In the genomic region with DNA sequence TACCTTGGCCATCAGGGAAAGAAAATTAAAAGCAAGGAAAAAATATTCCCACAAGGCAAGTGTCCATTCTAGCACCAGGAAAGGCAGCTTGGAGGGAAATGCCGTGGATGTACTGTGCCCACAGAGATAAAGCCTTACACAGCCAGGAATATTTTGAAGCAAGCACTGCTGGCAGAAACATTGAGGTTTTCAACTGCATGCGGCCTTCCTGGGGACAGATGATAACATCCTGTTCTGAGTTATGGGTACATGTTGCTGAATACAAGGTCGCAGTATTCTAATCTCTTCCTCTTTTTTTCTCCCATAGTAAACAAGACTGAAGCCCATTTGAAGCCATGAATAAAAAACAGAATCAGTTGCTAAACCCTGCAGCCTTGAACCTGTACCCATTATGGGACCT, we compare ENCODE assay signal across 15 cellular contexts.
DNase-seq lines count a peak whose midpoint lies in the region; ATAC-seq, FAIRE-seq and TF ChIP-seq lines count a peak whose summit lies in the region.
"Had no signal": no experiment of that assay in that cellular context is flagged by ENCODE, and none has a peak within 500 bp of the region (broad histone marks: within the 10 kb centered on the region; RNA-seq: fewer than 3 reads in every experiment).

No MANE protein-coding gene starts in this region.

- no peaks in the 10 kb centered on the region for H3K36me3 Mint-ChIP-seq in CD8-positive, alpha-beta T cell

- no peak for DNase-seq in CD8-positive, alpha-beta T cell
- peak; percentile 2 for DNase-seq in NAMALWA (ENCODE audit: low spot score)
- DNase-seq in central memory CD4-positive, alpha-beta T cell: peak; percentile 5
- peak; percentile 40 for DNase-seq in small intestine
- DNase-seq in foreskin fibroblast: no peak
- DNase-seq: DMS 273 treated with DMSO at 0.1 percent for 48 hours; H9; NCI-H1048; NCI-H146; NCI-H2081 treated with DMSO at 0.1 percent for 48 hours; NCI-H526; NK-92 treated with Interleukin-12 subunit alpha and Interleukin-12 subunit beta, amount 100 ng/mL, for 24 hours had no signal

- no peaks in the 10 kb centered on the region for H3K27me3 ChIP-seq in CD8-positive, alpha-beta T cell (ENCODE audit: insufficient read depth, low read length)
- no peaks in the 10 kb centered on the region for H3K27me3 ChIP-seq in small intestine (ENCODE audit: control insufficient read depth in 2 of 2, insufficient read depth in 2 of 2, low read length in 2 of 2)

- POLR2A ChIA-PET in CD8-positive, alpha-beta T cell (lab: Charles Lee): no interaction called here

- no peak for TF ChIP-seq CTCF in CD8-positive, alpha-beta T cell (IDR thresholded peaks at IDR 0.05)
- no peak for TF ChIP-seq CTCF in foreskin fibroblast (IDR thresholded peaks at IDR 0.05; ENCODE audit: low read depth, low read length)

- intact Hi-C loops in CD8-positive, alpha-beta T cell (cut with DNase I, micrococcal nuclease): no loop called here

- peak overlapping the region; percentile 2 for H3K27ac Mint-ChIP-seq in CD8-positive, alpha-beta T cell
- H3K27ac Mint-ChIP-seq: B cell had no signal

- peaks cover 29% of the 10 kb centered on the region for H3K4me1 Mint-ChIP-seq in CD8-positive, alpha-beta T cell (ENCODE audit: low read depth)
- H3K4me1 Mint-ChIP-seq: H9 had no signal

- no peaks in the 10 kb centered on the region for H3K9me3 Mint-ChIP-seq in CD8-positive, alpha-beta T cell
- H3K9me3 Mint-ChIP-seq: H9 had no signal

- no peaks in the 10 kb centered on the region for H3K36me3 ChIP-seq in CD8-positive, alpha-beta T cell (ENCODE audit: insufficient read depth, low read length)
- H3K36me3 ChIP-seq in small intestine (ENCODE audit: control insufficient read depth in 2 of 2, insufficient read depth in 2 of 2, low read length in 2 of 2): no peaks in the 10 kb centered on the region

- CTCF ChIA-PET in CD8-positive, alpha-beta T cell (lab: Charles Lee): no interaction called here

- H3K27me3 Mint-ChIP-seq in CD8-positive, alpha-beta T cell (ENCODE audit: low read depth): no peaks in the 10 kb centered on the region
- H3K27me3 Mint-ChIP-seq: B cell had no signal

- no peaks in the 10 kb centered on the region for H3K9me3 ChIP-seq in CD8-positive, alpha-beta T cell (ENCODE audit: low read length)
- H3K9me3 ChIP-seq in small intestine (ENCODE audit: control insufficient read depth, low read depth): no peaks in the 10 kb centered on the region

- H3K4me1 ChIP-seq in CD8-positive, alpha-beta T cell (ENCODE audit: insufficient read depth, low read length): peaks cover 8% of the 10 kb centered on the region
- no peaks in the 10 kb centered on the region for H3K4me1 ChIP-seq in small intestine (ENCODE audit: control insufficient read depth in 2 of 2, insufficient read depth in 1 of 2, low read depth in 1 of 2, low read length in 1 of 2)

- H3K27ac ChIP-seq in CD8-positive, alpha-beta T cell (ENCODE audit: low read depth, low read length): no peak overlapping the region
- no peak overlapping the region for H3K27ac ChIP-seq in small intestine (ENCODE audit: low read depth in 1 of 2, low read length in 1 of 2)

- ATAC-seq in CD8-positive, alpha-beta T cell: no peak
- ATAC-seq in GM18517 (IDR thresholded peaks at IDR 0.05; ENCODE audit: unreplicated experiment) (no peak), HG02623 (IDR thresholded peaks at IDR 0.05; ENCODE audit: unreplicated experiment) (no peak)

- H3K4me3 ChIP-seq in CD8-positive, alpha-beta T cell (ENCODE audit: low read depth, low read length): no peak overlapping the region
- H3K4me3 ChIP-seq in small intestine (ENCODE audit: low read depth in 1 of 2, low read length in 2 of 2): no peak overlapping the region
- no peak overlapping the region for H3K4me3 ChIP-seq in foreskin fibroblast (ENCODE audit: low read depth in 1 of 2, low read length in 2 of 2)

- FAIRE-seq in small intestine (lab: Jason Lieb, UNC): no peak

- H3K4me3 Mint-ChIP-seq in CD8-positive, alpha-beta T cell: no peak overlapping the region
- H3K4me3 Mint-ChIP-seq: B cell, H9 had no signal

- 70 to 90% (median 74%) methylated on average over 3 of the region's 3 CpGs for WGBS in small intestine, 3 donors

Comparison
In these comparisons a context has a peak if more than half of its experiments do, and no peak if none do; other contexts are left out.
1. DNase-seq: peak in NAMALWA (single experiment), central memory CD4-positive, alpha-beta T cell (single experiment) and small intestine (single experiment); none in CD8-positive, alpha-beta T cell (0 of 7) and foreskin fibroblast (0 of 2).